Comparison of ENCODE assay signal across 8 cellular contexts in the genomic region with DNA sequence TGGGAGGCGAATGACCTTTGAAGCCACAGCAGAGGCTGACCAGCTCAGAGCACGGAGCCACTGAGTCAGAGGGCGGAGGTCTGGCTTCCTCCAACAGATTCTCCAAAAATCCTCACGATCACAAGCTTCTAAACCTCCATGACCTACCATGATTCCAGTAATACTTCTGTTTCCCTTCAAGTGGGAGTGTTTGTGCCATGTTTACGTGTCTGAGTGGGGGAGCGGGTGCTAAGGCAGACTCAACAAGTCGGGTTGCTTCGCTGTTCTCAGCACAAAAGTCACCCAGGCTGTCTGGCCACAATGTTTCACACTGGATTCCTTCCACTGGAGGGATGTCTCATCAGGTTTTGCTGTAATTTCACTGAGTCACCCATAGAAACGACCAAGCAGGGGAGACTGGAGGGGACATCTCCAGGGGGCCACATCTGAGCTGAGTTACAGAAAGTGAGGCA.
DNase-seq lines count a peak whose midpoint lies in the region; FAIRE-seq and TF ChIP-seq lines count a peak whose summit lies in the region.

No MANE protein-coding gene starts in this region.

- TF ChIP-seq POLR2A in GM12892 (IDR thresholded peaks at IDR 0.05; ENCODE audit: low read depth, low read length): no peak

- in situ Hi-C loops in GM13976 (cut with MboI; ENCODE audit: low sequenced_read_pairs, unreplicated experiment): loop anchor here (25.0 kb wide), 1 partner anchor 189 kb away; a partner anchor contains a TSS

- peaks cover 16% of the 10 kb centered on the region for H3K4me1 ChIP-seq in hepatocyte (ENCODE audit: insufficient read depth)

- no peak for FAIRE-seq in GM12892 (lab: Jason Lieb, UNC)

- peaks cover 26% of the 10 kb centered on the region for H4K20me1 ChIP-seq in hepatocyte (ENCODE audit: insufficient read depth, poor library complexity, severe bottlenecking)

- H3K27ac ChIP-seq in hepatocyte: peak overlapping the region; percentile 48

- 69% methylated on average over 9 of the region's 9 CpGs for WGBS in hepatocyte (ENCODE audit: low lambda C conversion rate, missing lambda C conversion rate)

- H3K4me2 ChIP-seq in hepatocyte: no peak overlapping the region

- no peaks in the 10 kb centered on the region for H3K36me3 ChIP-seq in hepatocyte (replicated peaks; ENCODE audit: insufficient read depth, low read depth)

- H3K9me2 ChIP-seq in hepatocyte (replicated peaks; ENCODE audit: insufficient read depth): no peaks in the 10 kb centered on the region

- no peaks in the 10 kb centered on the region for H3K9me3 ChIP-seq in hepatocyte (ENCODE audit: low read depth)

- peak; percentile 32 to 53 for DNase-seq in activated CD4-positive, alpha-beta T cell treated with anti-CD3 and anti-CD28 coated beads, Interleukin-2, amount 50 U/mL, for 48 hours
- DNase-seq in activated CD4-positive, alpha-beta T cell treated with anti-CD3 and anti-CD28 coated beads, Interleukin-2, amount 50 U/mL, for 1 hour: no peak
- peak; percentile 58 to 65 for DNase-seq in activated T-cell treated with anti-CD3 and anti-CD28 coated beads, Interleukin-2, amount 50 U/mL, for 48 hours
- DNase-seq in hepatocyte (ENCODE audit: low spot score) (peak; percentile 58), stromal cell of bone marrow (ENCODE audit: low read depth) (peak; percentile 96), GM13976 (ENCODE audit: low spot score) (no peak), hippocampal formation (lab: John Stamatoyannopoulos, UW) (no peak), GM12892 (ENCODE audit: insufficient read length) (no peak)

- no peaks in the 10 kb centered on the region for H3K27me3 ChIP-seq in hepatocyte

- peaks cover 96% of the 10 kb centered on the region for H3K79me2 ChIP-seq in hepatocyte

- H2AFZ ChIP-seq in hepatocyte: no peak overlapping the region

- TF ChIP-seq CTCF in hepatocyte (IDR thresholded peaks at IDR 0.05; ENCODE audit: poor library complexity) (peak; percentile 32), GM13976 (IDR thresholded peaks at IDR 0.05; ENCODE audit: borderline replicate concordance, control extremely low read depth, extremely low read depth, insufficient read depth, missing control alignments) (no peak)

- no peak overlapping the region for H3K4me3 ChIP-seq in hepatocyte

Comparison
In these comparisons a context has a peak if more than half of its experiments do, and no peak if none do; other contexts are left out.
1. DNase-seq: peak in activated CD4-positive, alpha-beta T cell treated with anti-CD3 and anti-CD28 coated beads, Interleukin-2, amount 50 U/mL, for 48 hours (2 of 2), activated T-cell treated with anti-CD3 and anti-CD28 coated beads, Interleukin-2, amount 50 U/mL, for 48 hours (2 of 2), hepatocyte (single experiment) and stromal cell of bone marrow (single experiment); none in activated CD4-positive, alpha-beta T cell treated with anti-CD3 and anti-CD28 coated beads, Interleukin-2, amount 50 U/mL, for 1 hour (single experiment), GM13976 (single experiment), hippocampal formation (0 of 2) and GM12892 (single experiment).